Comparison of ENCODE assay signal across 22 cellular contexts in genomic region chr7:35968140-35968940, GRCh38.
A peak's percentile ranks its signal among the peaks of the same experiment; 100 is the strongest.
DNase-seq lines count a peak whose midpoint lies in the region; ATAC-seq, FAIRE-seq and TF ChIP-seq lines count a peak whose summit lies in the region.
"Had no signal": no experiment of that assay in that cellular context is flagged by ENCODE, and none has a peak within 500 bp of the region (broad histone marks: within the 10 kb centered on the region; RNA-seq: fewer than 3 reads in every experiment).

No MANE protein-coding gene starts in this region.

- DNase-seq in activated CD4-positive, alpha-beta T cell treated with anti-CD3 and anti-CD28 coated beads, Interleukin-2, amount 10 ng/mL, durations not matched to agents 24 days and 14 days = peak; percentile 45
- DNase-seq in activated CD4-positive, alpha-beta T cell treated with anti-CD3 and anti-CD28 coated beads for 4 hours = no peak
- DNase-seq in kidney (peak; percentile 69), sciatic nerve (ENCODE audit: low spot score) (no peak), aorta (no peak), DMS 273 treated with DMSO at 0.1 percent for 48 hours (lab: John Stamatoyannopoulos, UW) (no peak)
- DNase-seq in activated CD4-positive, CD25-positive, alpha-beta regulatory T cell treated with anti-CD3 and anti-CD28 coated beads, Interleukin-2, amount 50 U/mL, for 72 hours = no peak
- DNase-seq: 8988T; ACHN; CD4-positive, CD25-positive, alpha-beta regulatory T cell; GOT3; NCI-H1048; NCI-H1417; NCI-H1694 treated with DMSO at 0.1 percent for 48 hours; NCI-H2081; NCI-H2227 treated with DMSO at 0.1 percent for 48 hours; NCI-H526 treated with DMSO at 0.1 percent for 48 hours; RPMI8226; SHP77 had no signal

- H3K36me3 ChIP-seq in kidney (ENCODE audit: control insufficient read depth in 1 of 2, insufficient read depth in 2 of 2, low read length in 2 of 2) (no peaks in the 10 kb centered on the region), aorta (ENCODE audit: control insufficient read depth in 1 of 2, insufficient read depth in 2 of 2, low read length in 1 of 2) (no peaks in the 10 kb centered on the region)
- H3K36me3 ChIP-seq: BLaER1 had no signal

- FAIRE-seq in kidney (lab: Jason Lieb, UNC) = no peak

- peaks cover 3% of the 10 kb centered on the region for H3K4me1 Mint-ChIP-seq in activated CD4-positive, alpha-beta T cell treated with anti-CD3 and anti-CD28 coated beads, Interleukin-2, amount 10 ng/mL, durations not matched to agents 24 days and 14 days

- H3K27ac Mint-ChIP-seq in activated CD4-positive, alpha-beta T cell treated with anti-CD3 and anti-CD28 coated beads, Interleukin-2, amount 10 ng/mL, durations not matched to agents 24 days and 14 days = no peak overlapping the region
- H3K27ac Mint-ChIP-seq: CD4-positive, CD25-positive, alpha-beta regulatory T cell had no signal

- intact Hi-C loops in activated CD4-positive, alpha-beta T cell treated with anti-CD3 and anti-CD28 coated beads, Interleukin-2, amount 10 ng/mL, durations not matched to agents 24 days and 14 days (cut with micrococcal nuclease) = no loop called here
- intact Hi-C loops in kidney (cut with DNase I) = no loop called here
- intact Hi-C loops in sciatic nerve (cut with DNase I) = no loop called here
- intact Hi-C loops in aorta (cut with DNase I) = no loop called here

- ATAC-seq in sciatic nerve (peak; percentile 34), aorta (ENCODE audit: low FRiP score) (peak; percentile 44), HG03196 (IDR thresholded peaks at IDR 0.05; ENCODE audit: unreplicated experiment) (no peak)
- ATAC-seq: HCT116 had no signal

- H3K36me3 Mint-ChIP-seq in activated CD4-positive, alpha-beta T cell treated with anti-CD3 and anti-CD28 coated beads, Interleukin-2, amount 10 ng/mL, durations not matched to agents 24 days and 14 days (ENCODE audit: low read depth) = no peaks in the 10 kb centered on the region

- H3K27ac ChIP-seq in kidney (ENCODE audit: low read depth in 2 of 2, low read length in 2 of 2) = no peak overlapping the region
- H3K27ac ChIP-seq in aorta (ENCODE audit: low read depth in 1 of 2, low read length in 2 of 2) = no peak overlapping the region
- H3K27ac ChIP-seq: BLaER1 had no signal

- no peak for TF ChIP-seq CTCF in kidney (IDR thresholded peaks at IDR 0.05; ENCODE audit: borderline replicate concordance, extremely low read depth, insufficient read depth)

- H3K4me1 ChIP-seq in kidney (ENCODE audit: control insufficient read depth in 1 of 2, insufficient read depth in 1 of 2, low read depth in 1 of 2, low read length in 2 of 2) (peaks cover 0 to 3% of the 10 kb centered on the region in 2 donors), aorta (ENCODE audit: control insufficient read depth in 1 of 2, insufficient read depth in 2 of 2, low read length in 2 of 2) (no peaks in the 10 kb centered on the region)
- H3K4me1 ChIP-seq: BLaER1 had no signal

- H3K4me3 Mint-ChIP-seq in activated CD4-positive, alpha-beta T cell treated with anti-CD3 and anti-CD28 coated beads, Interleukin-2, amount 10 ng/mL, durations not matched to agents 24 days and 14 days = no peak overlapping the region
- H3K4me3 Mint-ChIP-seq: CD4-positive, CD25-positive, alpha-beta regulatory T cell had no signal

- H3K4me3 ChIP-seq in kidney (ENCODE audit: low read length in 2 of 2) = no peak overlapping the region
- H3K4me3 ChIP-seq in aorta (ENCODE audit: low read length in 2 of 2) = no peak overlapping the region
- H3K4me3 ChIP-seq: BLaER1 had no signal

- no peaks in the 10 kb centered on the region for H3K9me3 Mint-ChIP-seq in activated CD4-positive, alpha-beta T cell treated with anti-CD3 and anti-CD28 coated beads, Interleukin-2, amount 10 ng/mL, durations not matched to agents 24 days and 14 days
- H3K9me3 Mint-ChIP-seq: CD4-positive, CD25-positive, alpha-beta regulatory T cell had no signal

- H3K27me3 ChIP-seq in aorta (ENCODE audit: control insufficient read depth in 1 of 2, insufficient read depth in 2 of 2, low read length in 1 of 2) = no peaks in the 10 kb centered on the region

- H3K9me3 ChIP-seq in kidney (ENCODE audit: control insufficient read depth in 1 of 2, low read length in 2 of 2) = no peaks in the 10 kb centered on the region
- H3K9me3 ChIP-seq in aorta (ENCODE audit: control insufficient read depth, low read length) = no peaks in the 10 kb centered on the region

- H3K27me3 Mint-ChIP-seq in activated CD4-positive, alpha-beta T cell treated with anti-CD3 and anti-CD28 coated beads, Interleukin-2, amount 10 ng/mL, durations not matched to agents 24 days and 14 days = peaks cover 33% of the 10 kb centered on the region

- H3K9ac ChIP-seq in kidney (ENCODE audit: low read length in 2 of 2) = no peak overlapping the region
- H3K9ac ChIP-seq: BLaER1 had no signal

- 95% methylated on average over 40 of the region's 40 CpGs for WGBS in aorta, 2 donors

Comparison
In these comparisons a context has a peak if more than half of its experiments do, and no peak if none do; other contexts are left out.
1. DNase-seq: peak in activated CD4-positive, alpha-beta T cell treated with anti-CD3 and anti-CD28 coated beads, Interleukin-2, amount 10 ng/mL, durations not matched to agents 24 days and 14 days (single experiment) and kidney (single experiment); none in activated CD4-positive, alpha-beta T cell treated with anti-CD3 and anti-CD28 coated beads for 4 hours (0 of 2), sciatic nerve (single experiment), aorta (0 of 2), activated CD4-positive, CD25-positive, alpha-beta regulatory T cell treated with anti-CD3 and anti-CD28 coated beads, Interleukin-2, amount 50 U/mL, for 72 hours (single experiment) and DMS 273 treated with DMSO at 0.1 percent for 48 hours (single experiment).